Comparison of ENCODE assay signal across 11 cellular contexts in genomic region chr20:46545077-46545826, GRCh38. TPM values are rescaled to one million over a fixed set of nuclear protein-coding genes. Genes with fewer than 3 reads are reported as not detected.
DNase-seq lines count a peak whose midpoint lies in the region; ATAC-seq, FAIRE-seq and TF ChIP-seq lines count a peak whose summit lies in the region.
"Had no signal": no experiment of that assay in that cellular context is flagged by ENCODE, and none has a peak within 500 bp of the region (broad histone marks: within the 10 kb centered on the region; RNA-seq: fewer than 3 reads in every experiment).

No MANE protein-coding gene starts in this region.

- intact Hi-C loops in HepG2 (cut with micrococcal nuclease; ENCODE audit: unreplicated experiment): no loop called here

- H3K9ac ChIP-seq in HepG2 (ENCODE audit: insufficient read depth, low read depth, low read length): no peak overlapping the region

- DNase-seq in CD1c-positive myeloid dendritic cell (ENCODE audit: extremely low spot score): peak; percentile 84
- DNase-seq in T-helper 2 cell: peak in 3 of 5 experiments; percentile 5 to 83 (median 12)
- no peak for DNase-seq in HepG2 (ENCODE audit: low spot score)
- DNase-seq in Peyer's patch: no peak
- no peak for DNase-seq in NCI-H2171 treated with DMSO at 0.1 percent for 48 hours (lab: John Stamatoyannopoulos, UW)
- DNase-seq: cortex of kidney, kidney glomerular epithelial cell, NCI-H1436 had no signal

- BruUV-seq in HepG2 (replicated peaks; lab: Mats Ljungman, UMichigan): no TSS peak

- no peaks in the 10 kb centered on the region for H3K79me2 ChIP-seq in HepG2 (ENCODE audit: insufficient read depth, low read length)

- no peak for TF ChIP-seq RAD21 in HepG2 (CRISPR knock-in tag; IDR thresholded peaks at IDR 0.05)

- no peaks in the 10 kb centered on the region for H4K20me1 ChIP-seq in HepG2 (ENCODE audit: insufficient read depth, low read length)

- TF ChIP-seq CTCF in HepG2 (CRISPR knock-in tag; IDR thresholded peaks at IDR 0.05): peak; percentile 29
- no peak for TF ChIP-seq CTCF in Peyer's patch (IDR thresholded peaks at IDR 0.05)

- WGBS in HepG2 (ENCODE audit: low lambda C conversion rate): 37% methylated on average over 11 of the region's 14 CpGs

- H3K4me1 ChIP-seq in HepG2 (ENCODE audit: insufficient read depth, low read length) (peaks cover 31% of the 10 kb centered on the region), Peyer's patch (no peaks in the 10 kb centered on the region)

- H3K4me2 ChIP-seq in HepG2 (ENCODE audit: low read depth, low read length): no peak overlapping the region

- TF ChIP-seq EP300 in HepG2 (IDR thresholded peaks at IDR 0.05; ENCODE audit: low read depth in 2 of 2, low read length in 2 of 2) (no peak), HepG2 (CRISPR knock-in tag; IDR thresholded peaks at IDR 0.05; ENCODE audit: borderline replicate concordance) (no peak)

- CTCF ChIA-PET in HepG2 (lab: Yijun Ruan, JAX; ENCODE audit: low intra/inter-chr PET ratio, low total read pairs): interaction anchor here (1.5 to 2.6 kb wide), 2 partner anchors 136 to 154 kb away, joined by 5 to 14 read pairs; no protein-coding TSS in a partner anchor

- peak; percentile 68 for ATAC-seq in GM19467 (IDR thresholded peaks at IDR 0.05; ENCODE audit: unreplicated experiment)
- ATAC-seq in HepG2: peak; percentile 58
- ATAC-seq in HG03354 (IDR thresholded peaks at IDR 0.05; ENCODE audit: poor library complexity, severe bottlenecking, unreplicated experiment): no peak
- ATAC-seq in HG02678 (IDR thresholded peaks at IDR 0.05; ENCODE audit: unreplicated experiment): no peak

- H2AFZ ChIP-seq in HepG2 (ENCODE audit: low read length): no peak overlapping the region

- H3K9me3 ChIP-seq in HepG2 (ENCODE audit: low read length) (no peaks in the 10 kb centered on the region), Peyer's patch (no peaks in the 10 kb centered on the region)

- in situ Hi-C loops in HepG2 (cut with HindIII; ENCODE audit: extremely low pct_ligation_motif_present, low pct_unique_long_range_greater_than_20kb): no loop called here

- H3K36me3 ChIP-seq in HepG2 (replicated peaks in 1 of 2; ENCODE audit: control insufficient read depth in 1 of 2, insufficient read depth in 2 of 2, low read length in 2 of 2): no peaks in the 10 kb centered on the region
- no peaks in the 10 kb centered on the region for H3K36me3 ChIP-seq in Peyer's patch

- POLR2A ChIA-PET in HepG2 (lab: Yijun Ruan, JAX): interaction anchor here (1.7 to 2.0 kb wide), 2 partner anchors 13 to 122 kb away, joined by 5 to 7 read pairs; no protein-coding TSS in a partner anchor

- TF ChIP-seq POLR2A in HepG2 (IDR thresholded peaks at IDR 0.05; ENCODE audit: insufficient read depth in 1 of 2, low read depth in 2 of 2, low read length in 2 of 2) (no peak), Peyer's patch (IDR thresholded peaks at IDR 0.05) (no peak)

- no peak overlapping the region for H3K4me3 ChIP-seq in HepG2 (replicated peaks in 1 of 3; ENCODE audit: insufficient read depth in 1 of 3, low read depth in 2 of 3, low read length in 3 of 3)
- no peak overlapping the region for H3K4me3 ChIP-seq in Peyer's patch

- H3K27me3 ChIP-seq in HepG2 (ENCODE audit: control insufficient read depth in 1 of 2, insufficient read depth in 2 of 2, low read length in 2 of 2) (peaks cover 3 to 16% of the 10 kb centered on the region in 2 experiments; a peak in 3 of 5 replicates), Peyer's patch (no peaks in the 10 kb centered on the region)

- H3K27ac ChIP-seq in HepG2 (ENCODE audit: extremely low read length, insufficient read depth, low read length): no peak overlapping the region
- no peak overlapping the region for H3K27ac ChIP-seq in Peyer's patch

- FAIRE-seq in HepG2 (lab: Jason Lieb, UNC): no peak

TF ChIP-seq in HepG2, 621 proteins besides CTCF, POLR2A, EP300 and RAD21 (continues in another document):
- TF ChIP-seq HNRNPL (IDR thresholded peaks at IDR 0.05; ENCODE audit: low read depth, low read length) (0 out of 2 replicates have a peak, but pooled peaks have one; percentile 18), HIC2 (CRISPR knock-in tag; IDR thresholded peaks at IDR 0.05; ENCODE audit: low read depth) (peak; percentile 57), ZNF460 (CRISPR knock-in tag; IDR thresholded peaks at IDR 0.05; ENCODE audit: borderline replicate concordance) (0 out of 2 replicates have a peak, but pooled peaks have one; percentile 12), ZNF607 (CRISPR knock-in tag; IDR thresholded peaks at IDR 0.05; ENCODE audit: borderline replicate concordance) (0 out of 2 replicates have a peak, but pooled peaks have one; percentile 27), ZNF274 (CRISPR knock-in tag; IDR thresholded peaks at IDR 0.05) (peak; percentile 48; the same call in 1 of the 2 replicates), NFIB (CRISPR knock-in tag; IDR thresholded peaks at IDR 0.05; ENCODE audit: borderline replicate concordance) (0 out of 2 replicates have a peak, but pooled peaks have one; percentile 25), ZNF883 (CRISPR knock-in tag; IDR thresholded peaks at IDR 0.05; ENCODE audit: not compliant biosample characterization) (peak; percentile 40)

RNA-seq across cellular contexts. Expression of gene OCSTAMP, which starts 5.2 kb away (rescaled TPM):
- not detected in 2 replicates for total RNA-seq in HepG2 (2016; rRNA removed; fragmentation: Illumina TruSeq; extraction: Trizol)
- total RNA-seq in HepG2 (2016; cell fraction: cytosol; rRNA removed; fragmentation: Illumina TruSeq; extraction: Trizol; ENCODE audit: low read depth): not detected in 2 replicates
- not detected in 2 replicates for total RNA-seq in HepG2 (2016; cell fraction: insoluble cytoplasmic fraction; rRNA removed; fragmentation: Illumina TruSeq; extraction: Trizol)
- total RNA-seq in HepG2 (2016; cell fraction: membrane; rRNA removed; fragmentation: Illumina TruSeq; extraction: Trizol): not detected in 2 replicates
- not detected in 2 replicates for total RNA-seq in HepG2 (2016; cell fraction: nucleus; rRNA removed; fragmentation: Illumina TruSeq; extraction: Trizol)
- polyA plus RNA-seq in HepG2 (2011; rRNA removed): not detected in 2 replicates
- not detected in 2 replicates for polyA plus RNA-seq in HepG2 (2011; cell fraction: cytosol; rRNA removed)
- polyA plus RNA-seq in HepG2 (2011; cell fraction: nucleus; rRNA removed): not detected in 2 replicates
- not detected in 2 replicates for polyA plus RNA-seq in HepG2 (2012)
- polyA plus RNA-seq in HepG2 (2016; cell fraction: cytosol; fragmentation: Illumina TruSeq; extraction: Trizol; ENCODE audit: low read depth): not detected in 2 replicates
- polyA plus RNA-seq in HepG2 (2016; cell fraction: insoluble cytoplasmic fraction; fragmentation: Illumina TruSeq; extraction: Trizol; ENCODE audit: low read depth): not detected in 2 replicates
- not detected in 2 replicates for polyA plus RNA-seq in HepG2 (2016; cell fraction: membrane; fragmentation: Illumina TruSeq; extraction: Trizol; ENCODE audit: low read depth)
- polyA plus RNA-seq in HepG2 (2016; cell fraction: nucleus; fragmentation: Illumina TruSeq; extraction: Trizol; ENCODE audit: insufficient read depth, low read depth): not detected in 2 replicates
- not detected in 2 replicates for polyA minus RNA-seq in HepG2 (2011; rRNA and poly(A)+ RNA removed; ENCODE audit: low replicate concordance)
- polyA minus RNA-seq in HepG2 (2011; cell fraction: cytosol; rRNA and poly(A)+ RNA removed): not detected in 2 replicates
- not detected in 2 replicates for polyA minus RNA-seq in HepG2 (2011; cell fraction: nucleus; rRNA and poly(A)+ RNA removed)
- total RNA-seq in Peyer's patch: not detected

RNA-seq across cellular contexts. Expression of gene ZNF334, which starts 31.9 kb away (rescaled TPM):
- total RNA-seq in HepG2 (2016; rRNA removed; fragmentation: Illumina TruSeq; extraction: Trizol): 4.8 and 5.3 TPM in 2 replicates
- total RNA-seq in HepG2 (2016; cell fraction: cytosol; rRNA removed; fragmentation: Illumina TruSeq; extraction: Trizol; ENCODE audit: low read depth): 0.88 and 1.0 TPM in 2 replicates
- total RNA-seq in HepG2 (2016; cell fraction: insoluble cytoplasmic fraction; rRNA removed; fragmentation: Illumina TruSeq; extraction: Trizol): 4.7 and 5.1 TPM in 2 replicates
- total RNA-seq in HepG2 (2016; cell fraction: membrane; rRNA removed; fragmentation: Illumina TruSeq; extraction: Trizol): 1.7 and 2.4 TPM in 2 replicates
- 11.4 and 12.3 TPM in 2 replicates for total RNA-seq in HepG2 (2016; cell fraction: nucleus; rRNA removed; fragmentation: Illumina TruSeq; extraction: Trizol)
- 6.9 and 7.8 TPM in 2 replicates for polyA plus RNA-seq in HepG2 (2011; rRNA removed)
- polyA plus RNA-seq in HepG2 (2011; cell fraction: cytosol; rRNA removed): 1.3 and 1.9 TPM in 2 replicates
- 15.7 and 19.6 TPM in 2 replicates for polyA plus RNA-seq in HepG2 (2011; cell fraction: nucleus; rRNA removed)
- polyA plus RNA-seq in HepG2 (2012): 3.0 and 4.6 TPM in 2 replicates
- polyA plus RNA-seq in HepG2 (2016; cell fraction: cytosol; fragmentation: Illumina TruSeq; extraction: Trizol; ENCODE audit: low read depth): 0.20 and 0.32 TPM in 2 replicates
- 4.3 and 4.8 TPM in 2 replicates for polyA plus RNA-seq in HepG2 (2016; cell fraction: insoluble cytoplasmic fraction; fragmentation: Illumina TruSeq; extraction: Trizol; ENCODE audit: low read depth)
- polyA plus RNA-seq in HepG2 (2016; cell fraction: membrane; fragmentation: Illumina TruSeq; extraction: Trizol; ENCODE audit: low read depth): 0.69 and 0.77 TPM in 2 replicates
- 31.6 and 32.6 TPM in 2 replicates for polyA plus RNA-seq in HepG2 (2016; cell fraction: nucleus; fragmentation: Illumina TruSeq; extraction: Trizol; ENCODE audit: insufficient read depth, low read depth)
- 2.8 TPM in 1 of 2 replicates, not detected in the other for polyA minus RNA-seq in HepG2 (2011; rRNA and poly(A)+ RNA removed; ENCODE audit: low replicate concordance)
- 1.7 and 1.8 TPM in 2 replicates for polyA minus RNA-seq in HepG2 (2011; cell fraction: cytosol; rRNA and poly(A)+ RNA removed)
- polyA minus RNA-seq in HepG2 (2011; cell fraction: nucleus; rRNA and poly(A)+ RNA removed): 22.5 and 32.0 TPM in 2 replicates
- 10 to 100 TPM in 1 of 4 donors, 1 to 10 TPM in 3; 4.4 to 19.8 (median 6.2) TPM for total RNA-seq in Peyer's patch

Comparison
In these comparisons a context has a peak if more than half of its experiments do, and no peak if none do; other contexts are left out.
1. DNase-seq: peak in CD1c-positive myeloid dendritic cell (single experiment) and T-helper 2 cell (3 of 5); none in HepG2 (single experiment), Peyer's patch (0 of 3) and NCI-H2171 treated with DMSO at 0.1 percent for 48 hours (single experiment).
2. ATAC-seq: peak in GM19467 (single experiment) and HepG2 (single experiment); none in HG03354 (single experiment) and HG02678 (single experiment).